24 cellular contexts compared by ENCODE assay signal in the genomic region with DNA sequence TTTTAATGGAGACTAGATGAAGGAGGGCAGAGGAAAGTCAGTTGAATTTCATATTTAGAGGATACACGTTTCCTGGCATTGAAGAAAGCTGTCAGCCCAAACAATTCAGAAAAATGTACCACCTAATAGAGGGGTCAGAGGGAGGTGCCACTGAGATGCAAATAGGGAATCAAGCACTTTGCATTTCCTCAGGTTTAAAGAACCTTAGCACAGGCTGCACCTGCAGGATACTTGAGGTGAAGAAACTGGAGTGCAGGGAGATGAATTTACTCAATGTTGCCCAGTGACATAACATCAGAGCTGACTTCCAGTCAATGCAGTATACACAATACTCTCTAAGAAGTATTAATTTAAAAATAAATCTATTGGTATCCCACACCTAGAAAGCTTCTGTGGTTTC.
"Had no signal": no experiment of that assay in that cellular context is flagged by ENCODE, and none has a peak within 500 bp of the region (broad histone marks: within the 10 kb centered on the region; RNA-seq: fewer than 3 reads in every experiment).

No MANE protein-coding gene starts in this region.

- H3K4me1 ChIP-seq: heart right ventricle, left ventricle myocardium inferior, sigmoid colon, transverse colon, uterus had no signal

- H3K27ac Mint-ChIP-seq: activated naive CD4-positive, alpha-beta T cell treated with anti-CD3 and anti-CD28 coated beads, Interleukin-2, amount 10 ng/mL, durations not matched to agents 7 days and 5 days; activated naive CD8-positive, alpha-beta T cell treated with anti-CD3 and anti-CD28 coated beads, Interleukin-2, amount 50 U/mL, for 24 hours; activated T-cell treated with anti-CD3 and anti-CD28 coated beads, Interleukin-2, amount 50 U/mL, for 72 hours; endodermal cell; natural killer cell treated with Interleukin-12 subunit alpha and Interleukin-12 subunit beta and Interleukin-15 and Interleukin-18, amount 100 ng/mL, for 72 hours; progenitor cell of endocrine pancreas had no signal

- H3K9me3 ChIP-seq: heart right ventricle, left ventricle myocardium inferior, sigmoid colon, transverse colon, uterus had no signal

- H3K27me3 Mint-ChIP-seq: stimulated activated memory B cell treated with anti-CD40 and anti-IgM and Interleukin-4, amounts not matched to agents 10 μg/mL and 1 μg/mL and 100 μg/mL, for 72 hours had no signal

- DNase-seq: activated CD4-positive, alpha-beta T cell treated with anti-CD3 and anti-CD28 coated beads, Interleukin-2, amount 50 U/mL, for 48 hours; activated CD4-positive, CD25-positive, alpha-beta regulatory T cell treated with anti-CD3 and anti-CD28 coated beads, Interleukin-2, amount 50 U/mL, for 72 hours; activated effector memory CD4-positive, alpha-beta T cell treated with Interleukin-2 at 50 U/mL for 16 hours; activated naive CD4-positive, alpha-beta T cell treated with anti-CD3 and anti-CD28 coated beads, Interleukin-2, amount 10 ng/mL, durations not matched to agents 7 days and 5 days; activated naive CD8-positive, alpha-beta T cell treated with anti-CD3 and anti-CD28 coated beads, Interleukin-2, amount 50 U/mL, for 24 hours; cerebellar nuclear complex; endodermal cell; foreskin fibroblast; heart right ventricle; kidney glomerular epithelial cell; left ventricle myocardium inferior; retina; sigmoid colon; stimulated activated CD4-positive, alpha-beta T cell treated with anti-CD3 and anti-CD28 coated beads, Interleukin-15, amount 100 ng/mL, for 24 hours; transverse colon; uterus had no signal

- H3K4me2 ChIP-seq: smooth muscle cell had no signal

- H3K36me3 ChIP-seq: heart right ventricle, left ventricle myocardium inferior, sigmoid colon, transverse colon, uterus had no signal

- H3K4me3 Mint-ChIP-seq: activated naive CD4-positive, alpha-beta T cell treated with anti-CD3 and anti-CD28 coated beads, Interleukin-2, amount 10 ng/mL, durations not matched to agents 7 days and 5 days; activated naive CD8-positive, alpha-beta T cell treated with anti-CD3 and anti-CD28 coated beads, Interleukin-2, amount 50 U/mL, for 24 hours; activated T-cell treated with anti-CD3 and anti-CD28 coated beads, Interleukin-2, amount 50 U/mL, for 72 hours; endodermal cell; natural killer cell treated with Interleukin-12 subunit alpha and Interleukin-12 subunit beta and Interleukin-15 and Interleukin-18, amount 100 ng/mL, for 72 hours; stimulated activated memory B cell treated with anti-CD40 and anti-IgM and Interleukin-4, amounts not matched to agents 10 μg/mL and 1 μg/mL and 100 μg/mL, for 72 hours had no signal

- H3K4me3 ChIP-seq: coronary artery, heart right ventricle, left ventricle myocardium inferior, sigmoid colon, smooth muscle cell, transverse colon, uterus had no signal

- H3K27ac ChIP-seq: coronary artery, epithelial cell of prostate, heart right ventricle, left ventricle myocardium inferior, sigmoid colon, transverse colon, uterus, VCaP had no signal

- H3K27me3 ChIP-seq: heart right ventricle, sigmoid colon, transverse colon, uterus had no signal

- H3K4me1 Mint-ChIP-seq: activated naive CD4-positive, alpha-beta T cell treated with anti-CD3 and anti-CD28 coated beads, Interleukin-2, amount 10 ng/mL, durations not matched to agents 7 days and 5 days; activated naive CD8-positive, alpha-beta T cell treated with anti-CD3 and anti-CD28 coated beads, Interleukin-2, amount 50 U/mL, for 24 hours; endodermal cell had no signal

- ATAC-seq: activated naive CD8-positive, alpha-beta T cell treated with anti-CD3 and anti-CD28 coated beads, Interleukin-2, amount 50 U/mL, for 24 hours; activated T-cell treated with anti-CD3 and anti-CD28 coated beads, Interleukin-2, amount 50 U/mL, for 72 hours; natural killer cell treated with Interleukin-12 subunit alpha and Interleukin-12 subunit beta and Interleukin-15 and Interleukin-18, amount 100 ng/mL, for 72 hours; stimulated activated memory B cell treated with anti-CD40 and anti-IgM and Interleukin-4, amounts not matched to agents 10 μg/mL and 1 μg/mL and 100 μg/mL, for 72 hours had no signal

- H3K9me3 Mint-ChIP-seq: activated naive CD4-positive, alpha-beta T cell treated with anti-CD3 and anti-CD28 coated beads, Interleukin-2, amount 10 ng/mL, durations not matched to agents 7 days and 5 days; activated naive CD8-positive, alpha-beta T cell treated with anti-CD3 and anti-CD28 coated beads, Interleukin-2, amount 50 U/mL, for 24 hours; activated T-cell treated with anti-CD3 and anti-CD28 coated beads, Interleukin-2, amount 50 U/mL, for 72 hours; endodermal cell; stimulated activated memory B cell treated with anti-CD40 and anti-IgM and Interleukin-4, amounts not matched to agents 10 μg/mL and 1 μg/mL and 100 μg/mL, for 72 hours had no signal

- H3K36me3 Mint-ChIP-seq: activated naive CD4-positive, alpha-beta T cell treated with anti-CD3 and anti-CD28 coated beads, Interleukin-2, amount 10 ng/mL, durations not matched to agents 7 days and 5 days; natural killer cell treated with Interleukin-12 subunit alpha and Interleukin-12 subunit beta and Interleukin-15 and Interleukin-18, amount 100 ng/mL, for 72 hours; stimulated activated memory B cell treated with anti-CD40 and anti-IgM and Interleukin-4, amounts not matched to agents 10 μg/mL and 1 μg/mL and 100 μg/mL, for 72 hours had no signal
